24 cellular contexts compared by ENCODE assay signal in the genomic region with DNA sequence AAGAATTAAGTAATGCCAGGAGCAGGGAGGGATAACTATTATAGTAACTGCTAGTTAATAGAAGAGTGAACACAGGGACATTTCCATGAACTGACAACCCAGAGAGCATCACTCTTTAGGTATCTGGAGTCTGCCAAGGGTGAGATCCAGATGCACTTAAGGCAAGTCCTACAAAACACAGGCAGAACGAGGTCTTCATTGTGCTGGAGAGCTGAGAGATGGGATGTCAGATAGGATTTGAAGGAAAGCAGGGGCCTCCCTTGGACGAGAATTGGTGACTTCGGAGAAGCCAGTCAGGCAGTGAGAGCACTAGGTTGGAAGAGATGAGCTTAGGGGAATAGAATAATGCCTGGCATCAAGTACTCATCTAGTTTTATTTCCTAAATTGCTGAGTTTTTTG.
"Had no signal": no experiment of that assay in that cellular context is flagged by ENCODE, and none has a peak within 500 bp of the region (broad histone marks: within the 10 kb centered on the region; RNA-seq: fewer than 3 reads in every experiment).

No MANE protein-coding gene starts in this region.

- H3K27me3 ChIP-seq: esophagus muscularis mucosa, foreskin keratinocyte, gastroesophageal sphincter, heart left ventricle, hepatocyte, neutrophil, right lobe of liver, thyroid gland, upper lobe of left lung had no signal

- H3K9ac ChIP-seq: parathyroid adenoma had no signal

- H3K4me2 ChIP-seq: hepatocyte had no signal

- H3K36me3 ChIP-seq: esophagus muscularis mucosa, gastroesophageal sphincter, heart left ventricle, lower lobe of right lung, neutrophil, right lobe of liver, thyroid gland, upper lobe of left lung had no signal

- H3K4me1 ChIP-seq: esophagus muscularis mucosa, foreskin keratinocyte, gastroesophageal sphincter, heart left ventricle, lower lobe of right lung, parathyroid adenoma, right lobe of liver, thyroid gland, upper lobe of left lung had no signal

- DNase-seq: effector CD8-positive, alpha-beta T cell; foreskin keratinocyte; heart left ventricle; kidney glomerular epithelial cell; left colon; left ventricle myocardium superior; lower lobe of right lung; mucosa of descending colon; naive B cell; right lobe of liver; small intestine; stimulated activated CD4-positive, alpha-beta T cell treated with anti-CD3 and anti-CD28 coated beads, Interleukin-12 subunit alpha, Interleukin-12 subunit beta, amount 100 ng/mL, for 4 hours; stimulated activated CD4-positive, alpha-beta T cell treated with anti-CD3 and anti-CD28 coated beads, Interleukin-1b, Interleukin-23, amount 100 ng/mL, for 48 hours; stimulated activated CD4-positive, alpha-beta T cell treated with anti-CD3 and anti-CD28 coated beads, Interleukin-4, amount 100 ng/mL, for 1 hour; stimulated activated CD8-positive, alpha-beta memory T cell treated with anti-CD3 and anti-CD28 coated beads, Interleukin-4, amount 100 ng/mL, for 48 hours; stimulated activated naive CD4-positive, alpha-beta T cell; stimulated activated naive CD8-positive, alpha-beta T cell treated with anti-CD3 and anti-CD28 coated beads, Interleukin-15, amount 100 ng/mL, for 72 hours; thyroid gland; upper lobe of left lung had no signal

- H3K9me3 ChIP-seq: esophagus muscularis mucosa, gastroesophageal sphincter, heart left ventricle, lower lobe of right lung, mucosa of descending colon, neutrophil, right lobe of liver, thyroid gland, upper lobe of left lung had no signal

- H3K27ac ChIP-seq: esophagus muscularis mucosa, foreskin keratinocyte, gastroesophageal sphincter, heart left ventricle, hepatocyte, lower lobe of right lung, neutrophil, parathyroid adenoma, right lobe of liver, thyroid gland, upper lobe of left lung had no signal

- H3K4me3 ChIP-seq: esophagus muscularis mucosa, gastroesophageal sphincter, heart left ventricle, hepatocyte, lower lobe of right lung, mucosa of descending colon, right lobe of liver, thyroid gland, upper lobe of left lung had no signal

- H2AFZ ChIP-seq: hepatocyte, parathyroid adenoma had no signal

- H3K79me2 ChIP-seq: hepatocyte, parathyroid adenoma had no signal
